In genomic region chr1:31815752-31816484, GRCh38 we compare ENCODE assay signal across 8 cellular contexts. TPM values are rescaled to one million over a fixed set of nuclear protein-coding genes. Genes with fewer than 3 reads are reported as not detected.
A peak's percentile ranks its signal among the peaks of the same experiment; 100 is the strongest.
DNase-seq lines count a peak whose midpoint lies in the region; ATAC-seq and TF ChIP-seq lines count a peak whose summit lies in the region.

Gene SPOCD1, minus strand, starts transcription at chr1:31816022. Its CDS starts 689 bp downstream, at chr1:31815333.

- no peaks in the 10 kb centered on the region for H3K36me3 ChIP-seq in IMR-90 (ENCODE audit: control insufficient read depth, insufficient read depth, low read length)
- H3K36me3 ChIP-seq in cardiac muscle cell = no peaks in the 10 kb centered on the region
- H3K36me3 ChIP-seq in rectal smooth muscle tissue (ENCODE audit: control insufficient read depth, insufficient read depth, low read length) = no peaks in the 10 kb centered on the region

- peak within 1 kb of the TSS; percentile 56; the same call in 1 of the 2 replicates for H3K4ac ChIP-seq in IMR-90 (ENCODE audit: low read depth, low read length)

- peak within 1 kb of the TSS; percentile 93 for H2AK9ac ChIP-seq in IMR-90 (replicated peaks; ENCODE audit: low read depth, low read length, poor library complexity)

- TF ChIP-seq CTCF in IMR-90 (conservative IDR thresholded peaks at IDR 0.05; ENCODE audit: low read depth, low read length) = peak; percentile 94
- TF ChIP-seq CTCF in cardiac muscle cell (IDR thresholded peaks at IDR 0.05; ENCODE audit: low read depth, low read length) = peak; percentile 84

- ATAC-seq in IMR-90 (ENCODE audit: low read depth) (peak; percentile 95), SK-N-SH treated with all-trans-retinoic acid at 6 μM for 48 hours (peak; percentile 50), HG02885 (IDR thresholded peaks at IDR 0.05; ENCODE audit: poor library complexity, unreplicated experiment) (no peak), GM21423 (IDR thresholded peaks at IDR 0.05; ENCODE audit: unreplicated experiment) (no peak)

- 0 out of 2 replicates have a peak within 1 kb of the TSS, but pooled peaks have one; percentile 53 for H2BK20ac ChIP-seq in IMR-90 (ENCODE audit: low read depth, low read length)

- peak within 1 kb of the TSS; percentile 47; the same call in 1 of the 2 replicates for H3K4me2 ChIP-seq in IMR-90 (ENCODE audit: low read depth, low read length)

- H3K9ac ChIP-seq in IMR-90 (ENCODE audit: low read depth, low read length) (no peak within 1 kb of the TSS), rectal smooth muscle tissue (ENCODE audit: low read length) (no peak within 1 kb of the TSS)

- H3K27me3 ChIP-seq in IMR-90 (ENCODE audit: control insufficient read depth, insufficient read depth, low read length) = no peaks in the 10 kb centered on the region
- no peaks in the 10 kb centered on the region for H3K27me3 ChIP-seq in cardiac muscle cell
- no peaks in the 10 kb centered on the region for H3K27me3 ChIP-seq in rectal smooth muscle tissue (ENCODE audit: control insufficient read depth, insufficient read depth, low read length)

- H3K9me3 Mint-ChIP-seq in activated naive CD4-positive, alpha-beta T cell treated with anti-CD3 and anti-CD28 coated beads, Interleukin-2, amount 10 ng/mL, durations not matched to agents 7 days and 5 days = no peaks in the 10 kb centered on the region

- TF ChIP-seq RAD21 in IMR-90 (IDR thresholded peaks at IDR 0.05; ENCODE audit: low read length) = peak; percentile 77

- 0 out of 2 replicates have a peak within 1 kb of the TSS, but pooled peaks have one; percentile 40 for H2BK120ac ChIP-seq in IMR-90 (ENCODE audit: low read depth, low read length)

- H2AK5ac ChIP-seq in IMR-90 (ENCODE audit: low read depth, low read length) = peak within 1 kb of the TSS; percentile 90; the same call in 1 of the 2 replicates

- 0 out of 2 replicates have a peak within 1 kb of the TSS, but pooled peaks have one; percentile 6 for H3K18ac ChIP-seq in IMR-90 (ENCODE audit: low read depth, low read length)

- peaks cover 6% of the 10 kb centered on the region; the same call in 1 of the 2 replicates for H3K9me1 ChIP-seq in IMR-90 (ENCODE audit: insufficient read depth, low read length)

- no peak within 1 kb of the TSS for H2BK5ac ChIP-seq in IMR-90 (ENCODE audit: low read depth, low read length, poor library complexity, severe bottlenecking)

- H3K4me3 ChIP-seq in IMR-90 (ENCODE audit: insufficient read depth, low read depth, low read length) (peak within 1 kb of the TSS; percentile 26; the same call in 1 of the 2 replicates), cardiac muscle cell (no peak within 1 kb of the TSS), rectal smooth muscle tissue (ENCODE audit: low read length) (peak within 1 kb of the TSS; percentile 13)

- peak within 1 kb of the TSS; percentile 66 for H3K14ac ChIP-seq in IMR-90 (replicated peaks; ENCODE audit: low read depth, low read length)

- DNase-seq in Caki2 (ENCODE audit: low read depth) = peak; percentile 82
- DNase-seq in IMR-90 = peak; percentile 76
- DNase-seq in activated naive CD4-positive, alpha-beta T cell treated with anti-CD3 and anti-CD28 coated beads, Interleukin-2, amount 10 ng/mL, durations not matched to agents 7 days and 5 days = peak; percentile 90
- DNase-seq in cardiac muscle cell (ENCODE audit: low read depth in 1 of 2, low spot score in 1 of 2) = peak; percentile 81 to 87

- 83% methylated on average over 2 of the region's 23 CpGs; no CpG with 5 or more reads in 1 of the 2 experiments for WGBS in IMR-90 (ENCODE audit: extremely low coverage in 2 of 2, insufficient read length in 1 of 2), 2 experiments

- no peaks in the 10 kb centered on the region for H3K36me3 Mint-ChIP-seq in activated naive CD4-positive, alpha-beta T cell treated with anti-CD3 and anti-CD28 coated beads, Interleukin-2, amount 10 ng/mL, durations not matched to agents 7 days and 5 days

- peak within 1 kb of the TSS; percentile 28 for H3K4me3 Mint-ChIP-seq in activated naive CD4-positive, alpha-beta T cell treated with anti-CD3 and anti-CD28 coated beads, Interleukin-2, amount 10 ng/mL, durations not matched to agents 7 days and 5 days

- in situ Hi-C loops in Caki2 (cut with HindIII; ENCODE audit: low pct_unique_long_range_greater_than_20kb, low sequenced_read_pairs) = no loop called here
- in situ Hi-C loops in IMR-90 (cut with MboI; ENCODE audit: low sequenced_read_pairs) = no loop called here

- peak within 1 kb of the TSS; percentile 49 for H3K27ac Mint-ChIP-seq in activated naive CD4-positive, alpha-beta T cell treated with anti-CD3 and anti-CD28 coated beads, Interleukin-2, amount 10 ng/mL, durations not matched to agents 7 days and 5 days

- H2BK15ac ChIP-seq in IMR-90 (ENCODE audit: low read depth, low read length) = 0 out of 3 replicates have a peak within 1 kb of the TSS, but pooled peaks have one; percentile 6

- no peak within 1 kb of the TSS for H3K56ac ChIP-seq in IMR-90 (ENCODE audit: extremely low read depth, insufficient read depth, low read length)

- BruUV-seq in IMR-90 (replicated peaks; lab: Mats Ljungman, UMichigan) = no TSS peak

- H2AFZ ChIP-seq in IMR-90 (replicated peaks; ENCODE audit: low read length, poor library complexity) = peak within 1 kb of the TSS; percentile 96

- H3K4me1 Mint-ChIP-seq in activated naive CD4-positive, alpha-beta T cell treated with anti-CD3 and anti-CD28 coated beads, Interleukin-2, amount 10 ng/mL, durations not matched to agents 7 days and 5 days = peaks cover 14% of the 10 kb centered on the region

- H4K20me1 ChIP-seq in IMR-90 (ENCODE audit: insufficient read depth, low read length) = no peaks in the 10 kb centered on the region

- H3K9me3 ChIP-seq in IMR-90 (ENCODE audit: control insufficient read depth, insufficient read depth, low read length) = no peaks in the 10 kb centered on the region
- no peaks in the 10 kb centered on the region for H3K9me3 ChIP-seq in cardiac muscle cell (ENCODE audit: low read depth)

- no peak within 1 kb of the TSS; the same call in 1 of the 2 replicates for H4K91ac ChIP-seq in IMR-90 (ENCODE audit: insufficient read depth, low read depth, low read length)

- H3K4me1 ChIP-seq in IMR-90 (ENCODE audit: control insufficient read depth, insufficient read depth, low read length) = peaks cover 3% of the 10 kb centered on the region
- no peaks in the 10 kb centered on the region for H3K4me1 ChIP-seq in cardiac muscle cell (ENCODE audit: low read depth)
- H3K4me1 ChIP-seq in rectal smooth muscle tissue (ENCODE audit: control insufficient read depth, insufficient read depth, low read length) = no peaks in the 10 kb centered on the region

- H3K27me3 Mint-ChIP-seq in activated naive CD4-positive, alpha-beta T cell treated with anti-CD3 and anti-CD28 coated beads, Interleukin-2, amount 10 ng/mL, durations not matched to agents 7 days and 5 days = peaks cover 8% of the 10 kb centered on the region

- intact Hi-C loops in IMR-90 (cut with micrococcal nuclease) = loop anchor here (1.0 kb wide), 1 partner anchor 148 kb away; no protein-coding TSS in a partner anchor

- H3K79me1 ChIP-seq in IMR-90 (ENCODE audit: low read depth in 1 of 2, low read length in 2 of 2) = peaks cover 0 to 6% of the 10 kb centered on the region in 2 experiments; a peak in 2 of 4 replicates

- H3K27ac ChIP-seq in IMR-90 (ENCODE audit: insufficient read depth, low read length) = no peak within 1 kb of the TSS
- no peak within 1 kb of the TSS for H3K27ac ChIP-seq in cardiac muscle cell
- H3K27ac ChIP-seq in rectal smooth muscle tissue (ENCODE audit: low read depth, low read length) = no peak within 1 kb of the TSS

- POLR2A ChIA-PET in IMR-90 (lab: Charles Lee; ENCODE audit: unreplicated experiment) = no interaction called here

- CTCF ChIA-PET in IMR-90 (lab: Yijun Ruan, JAX) = interaction anchor here (0.6 to 2.2 kb wide), 11 partner anchors 11 to 149 kb away, joined by 3 to 15 read pairs (median 3); partner anchors contain the start of gene PTP4A2
- CTCF ChIA-PET in activated naive CD4-positive, alpha-beta T cell treated with anti-CD3 and anti-CD28 coated beads, Interleukin-2, amount 10 ng/mL, durations not matched to agents 7 days and 5 days (lab: Charles Lee) = interaction anchor here (0.6 to 4.5 kb wide), 21 partner anchors 9 to 254 kb away, joined by 3 to 40 read pairs (median 4); partner anchors contain the start of gene PTP4A2

- peak within 1 kb of the TSS; percentile 62 for H4K5ac ChIP-seq in IMR-90 (ENCODE audit: low read depth, low read length)

- dilution Hi-C loops in IMR-90 (cut with HindIII; ENCODE audit: low sequenced_read_pairs, unreplicated experiment) = no loop called here

- H3K23ac ChIP-seq in IMR-90 (ENCODE audit: low read depth, low read length) = no peak within 1 kb of the TSS

- H4K8ac ChIP-seq in IMR-90 (ENCODE audit: low read depth in 2 of 2, low read length in 2 of 2) = peak within 1 kb of the TSS; percentile 46 to 91; a peak in 3 of 4 replicates

- no peak for TF ChIP-seq POLR2A in IMR-90 (IDR thresholded peaks at IDR 0.05; ENCODE audit: low read depth, low read length)

TF ChIP-seq in IMR-90, 13 proteins besides CTCF, POLR2A, EP300 and RAD21 (continues in another document):
- TF ChIP-seq CHD1 (IDR thresholded peaks at IDR 0.05; ENCODE audit: low read depth, low read length) (no peak), BHLHE40 (IDR thresholded peaks at IDR 0.05; ENCODE audit: low read depth, low read length) (peak; percentile 66), MAZ (IDR thresholded peaks at IDR 0.05; ENCODE audit: borderline replicate concordance, low read depth, low read length) (peak; percentile 74), NFE2L2 (IDR thresholded peaks at IDR 0.05; ENCODE audit: low read depth, low read length) (no peak), MXI1 (IDR thresholded peaks at IDR 0.05; ENCODE audit: borderline replicate concordance, low read depth, low read length) (no peak), RFX5 (IDR thresholded peaks at IDR 0.05; ENCODE audit: low read depth, low read length) (no peak), RCOR1 (IDR thresholded peaks at IDR 0.05; ENCODE audit: insufficient replicate concordance, low read length) (peak; percentile 89)

TF ChIP-seq in SK-N-SH treated with all-trans-retinoic acid at 6 μM for 48 hours, 23 proteins besides CTCF, POLR2A, EP300 and RAD21 (continues in another document):
- no peak for TF ChIP-seq ZC3H10 (CRISPR knock-in tag; IDR thresholded peaks at IDR 0.05)
- TF ChIP-seq ISL1 (CRISPR knock-in tag; IDR thresholded peaks at IDR 0.05) = no peak

RNA-seq across cellular contexts. Expression of gene SPOCD1, which starts in this region (rescaled TPM):
- 0.93 and 4.4 TPM in 2 replicates for total RNA-seq in Caki2 (2014; rRNA removed; shearing (Covaris generic); ENCODE audit: low replicate concordance)
- total RNA-seq in IMR-90 (2012; rRNA removed) = 42.2 and 59.7 TPM in 2 replicates
- polyA plus RNA-seq in IMR-90 (2012; rRNA removed) = 132 and 135 TPM in 2 replicates
- polyA plus RNA-seq in IMR-90 (2012; cell fraction: cytosol; rRNA removed) = 61.6 and 91.4 TPM in 2 replicates
- polyA plus RNA-seq in IMR-90 (2012; cell fraction: nucleus; rRNA removed; ENCODE audit: low replicate concordance) = 471 and 772 TPM in 2 replicates
- total RNA-seq in cardiac muscle cell = 1.4 and 7.3 TPM in 2 replicates
- polyA plus RNA-seq in cardiac muscle cell = 1.4 and 2.1 TPM in 2 replicates

Comparison
In these comparisons a context has a peak if more than half of its experiments do, and no peak if none do; other contexts are left out.
1. RNA of gene SPOCD1 (polyA plus RNA-seq): 61.6 to 772 TPM in IMR-90; 1.4 to 2.1 TPM in cardiac muscle cell; every median in the first group is over 10 times any median in the second.
2. ATAC-seq: peak in IMR-90 (single experiment) and SK-N-SH treated with all-trans-retinoic acid at 6 μM for 48 hours (single experiment); none in HG02885 (single experiment) and GM21423 (single experiment).
3. Peak in every context shown above with its lines, with median percentiles within 50 percentile points of each other: DNase-seq.